ENCODE assay signal across 31 cellular contexts in the genomic region with DNA sequence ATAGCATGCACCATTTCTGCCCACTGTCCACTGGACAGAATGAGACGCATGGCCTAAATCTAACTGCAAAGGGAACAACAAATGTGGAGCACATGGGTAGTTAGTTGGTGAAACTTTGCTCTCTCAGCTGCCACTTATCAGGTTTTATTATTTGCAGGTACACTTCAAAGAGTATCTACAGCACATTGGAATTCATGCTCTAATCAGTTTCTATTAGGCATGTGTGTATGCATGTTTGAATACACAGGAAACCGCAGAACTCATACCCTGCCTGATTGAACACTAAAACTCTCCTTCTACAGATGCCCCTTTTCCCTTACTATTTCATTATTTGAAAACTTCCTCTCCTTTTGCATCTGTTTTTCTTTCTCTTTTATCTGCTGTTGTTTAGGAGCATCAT.
"Had no signal": no experiment of that assay in that cellular context is flagged by ENCODE, and none has a peak within 500 bp of the region (broad histone marks: within the 10 kb centered on the region; RNA-seq: fewer than 3 reads in every experiment).

No MANE protein-coding gene starts in this region.

- H3K9ac ChIP-seq: neural progenitor cell, parathyroid adenoma had no signal

- H3K27ac Mint-ChIP-seq: natural killer cell; nephron; neural progenitor cell; progenitor cell of endocrine pancreas; stimulated activated memory B cell treated with anti-CD40 and anti-IgM and Interleukin-4, amounts not matched to agents 10 μg/mL and 1 μg/mL and 100 μg/mL, for 72 hours; stimulated activated naive CD8-positive, alpha-beta T cell treated with anti-CD3 and anti-CD28 coated beads, Interleukin-15, amount 100 ng/mL, for 72 hours; type B pancreatic cell had no signal

- H3K27me3 ChIP-seq: neural progenitor cell, ovary, right lobe of liver, sigmoid colon, spleen, suprapubic skin, testis, tibial artery, transverse colon, upper lobe of right lung, uterus had no signal

- H3K4me2 ChIP-seq: neural progenitor cell, smooth muscle cell had no signal

- H3K4me3 Mint-ChIP-seq: natural killer cell; nephron; neural progenitor cell; stimulated activated memory B cell treated with anti-CD40 and anti-IgM and Interleukin-4, amounts not matched to agents 10 μg/mL and 1 μg/mL and 100 μg/mL, for 72 hours; stimulated activated naive CD8-positive, alpha-beta T cell treated with anti-CD3 and anti-CD28 coated beads, Interleukin-15, amount 100 ng/mL, for 72 hours; type B pancreatic cell had no signal

- H3K79me2 ChIP-seq: parathyroid adenoma had no signal

- H2AFZ ChIP-seq: neural progenitor cell, parathyroid adenoma had no signal

- H3K27ac ChIP-seq: neural progenitor cell, ovary, parathyroid adenoma, psoas muscle, right lobe of liver, sigmoid colon, spleen, suprapubic skin, testis, tibial artery, transverse colon, upper lobe of right lung, uterus had no signal

- H3K36me3 Mint-ChIP-seq: natural killer cell; neural progenitor cell; stimulated activated memory B cell treated with anti-CD40 and anti-IgM and Interleukin-4, amounts not matched to agents 10 μg/mL and 1 μg/mL and 100 μg/mL, for 72 hours; type B pancreatic cell had no signal

- H3K4me3 ChIP-seq: neural progenitor cell, ovary, psoas muscle, right lobe of liver, sigmoid colon, smooth muscle cell, spleen, suprapubic skin, testis, tibial artery, transverse colon, upper lobe of right lung, uterus had no signal

- H3K36me3 ChIP-seq: neural progenitor cell, ovary, right lobe of liver, sigmoid colon, spleen, suprapubic skin, tibial artery, transverse colon, upper lobe of right lung, uterus had no signal

- DNase-seq: natural killer cell; occipital lobe; ovary; posterior cingulate gyrus; psoas muscle; right cardiac atrium; right lobe of liver; sigmoid colon; spleen; stimulated activated CD4-positive, alpha-beta T cell treated with anti-CD3 and anti-CD28 coated beads, Interleukin-12 subunit alpha, Interleukin-12 subunit beta, amount 100 ng/mL, for 4 hours; stimulated activated CD4-positive, alpha-beta T cell treated with anti-CD3 and anti-CD28 coated beads, Interleukin-1b, Interleukin-23, amount 100 ng/mL, for 48 hours; stimulated activated CD4-positive, alpha-beta T cell treated with anti-CD3 and anti-CD28 coated beads, Interleukin-4, amount 100 ng/mL, for 1 hour; stimulated activated CD4-positive, alpha-beta T cell treated with anti-CD3 and anti-CD28 coated beads, Interleukin-4, amount 100 ng/mL, for 4 hours; stimulated activated CD8-positive, alpha-beta memory T cell treated with anti-CD3 and anti-CD28 coated beads, Interleukin-4, amount 100 ng/mL, for 48 hours; stimulated activated naive CD4-positive, alpha-beta T cell; stimulated activated naive CD8-positive, alpha-beta T cell treated with anti-CD3 and anti-CD28 coated beads, Interleukin-15, amount 100 ng/mL, for 72 hours; stimulated activated naive CD8-positive, alpha-beta T cell treated with anti-CD3 and anti-CD28 coated beads, Interleukin-15, Interleukin-2, amounts not matched to agents 100 U/mL and 50 U/mL, for 24 hours; substantia nigra; testis; tibial artery; transverse colon; upper lobe of right lung; uterus had no signal

- H3K4me1 Mint-ChIP-seq: natural killer cell; nephron; neural progenitor cell; stimulated activated memory B cell treated with anti-CD40 and anti-IgM and Interleukin-4, amounts not matched to agents 10 μg/mL and 1 μg/mL and 100 μg/mL, for 72 hours; stimulated activated naive CD8-positive, alpha-beta T cell treated with anti-CD3 and anti-CD28 coated beads, Interleukin-15, amount 100 ng/mL, for 72 hours had no signal

- H3K27me3 Mint-ChIP-seq: progenitor cell of endocrine pancreas; stimulated activated memory B cell treated with anti-CD40 and anti-IgM and Interleukin-4, amounts not matched to agents 10 μg/mL and 1 μg/mL and 100 μg/mL, for 72 hours; stimulated activated naive CD8-positive, alpha-beta T cell treated with anti-CD3 and anti-CD28 coated beads, Interleukin-15, amount 100 ng/mL, for 72 hours; type B pancreatic cell had no signal

- ATAC-seq: natural killer cell; psoas muscle; right cardiac atrium; right lobe of liver; stimulated activated memory B cell treated with anti-CD40 and anti-IgM and Interleukin-4, amounts not matched to agents 10 μg/mL and 1 μg/mL and 100 μg/mL, for 72 hours; stimulated activated naive CD8-positive, alpha-beta T cell treated with anti-CD3 and anti-CD28 coated beads, Interleukin-15, amount 100 ng/mL, for 72 hours; stimulated activated naive CD8-positive, alpha-beta T cell treated with anti-CD3 and anti-CD28 coated beads, Interleukin-15, Interleukin-2, amounts not matched to agents 100 U/mL and 50 U/mL, for 24 hours; upper lobe of right lung had no signal

- H3K4me1 ChIP-seq: neural progenitor cell, parathyroid adenoma, psoas muscle, right lobe of liver, sigmoid colon, spleen, suprapubic skin, testis, tibial artery, transverse colon, upper lobe of right lung, uterus had no signal

- H3K9me3 ChIP-seq: ovary, psoas muscle, right lobe of liver, sigmoid colon, suprapubic skin, testis, transverse colon, upper lobe of right lung, uterus had no signal
